ENCODE assay signal across 10 cellular contexts in the genomic region with DNA sequence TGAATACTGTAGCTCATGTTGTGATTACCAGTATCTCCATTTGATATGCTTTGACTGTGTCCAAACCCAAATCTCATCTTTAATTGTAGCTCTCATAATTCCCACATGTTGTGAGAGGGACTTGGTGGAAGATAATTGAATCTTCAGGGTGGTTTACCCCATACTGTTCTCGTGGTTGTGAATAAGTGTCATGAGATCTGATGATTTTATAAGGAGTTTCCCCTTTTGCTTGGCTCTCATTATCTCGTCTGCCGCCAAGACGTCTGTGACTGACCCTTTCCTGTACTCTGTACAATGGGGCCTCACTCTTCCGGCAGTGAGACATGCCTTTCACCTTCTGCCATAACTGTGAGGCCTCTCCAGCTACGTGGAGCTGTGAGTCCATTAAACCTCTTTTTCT. TPM values are rescaled to one million over a fixed set of nuclear protein-coding genes. Genes with fewer than 3 reads are reported as not detected.
A peak's percentile ranks its signal among the peaks of the same experiment; 100 is the strongest.
DNase-seq lines count a peak whose midpoint lies in the region; ATAC-seq, FAIRE-seq and TF ChIP-seq lines count a peak whose summit lies in the region.
"Had no signal": no experiment of that assay in that cellular context is flagged by ENCODE, and none has a peak within 500 bp of the region (broad histone marks: within the 10 kb centered on the region; RNA-seq: fewer than 3 reads in every experiment).

No MANE protein-coding gene starts in this region.

- TF ChIP-seq CTCF in endothelial cell of umbilical vein (IDR thresholded peaks at IDR 0.05; ENCODE audit: extremely low read depth in 1 of 2, insufficient read depth in 1 of 2, low read depth in 1 of 2, low read length in 2 of 2) = no peak
- TF ChIP-seq CTCF in gastrocnemius medialis (IDR thresholded peaks at IDR 0.05 in 4 of 5, conservative IDR thresholded peaks at IDR 0.05 in 1 of 5) = no peak

- H3K9me3 ChIP-seq in endothelial cell of umbilical vein (replicated peaks; ENCODE audit: control insufficient read depth, insufficient read depth, low read length) (no peaks in the 10 kb centered on the region), gastrocnemius medialis (no peaks in the 10 kb centered on the region)

- peak overlapping the region; percentile 87 for H3K27ac ChIP-seq in endothelial cell of umbilical vein (ENCODE audit: insufficient read depth, low read depth, low read length)
- H3K27ac ChIP-seq in gastrocnemius medialis = peak overlapping the region in 3 of 4 donors; percentile 12 to 57 (median 39)

- H3K4me2 ChIP-seq in endothelial cell of umbilical vein (ENCODE audit: insufficient read depth, low read length) = peak overlapping the region; percentile 57

- H3K4me1 ChIP-seq in endothelial cell of umbilical vein (ENCODE audit: control insufficient read depth, extremely low read depth, insufficient read depth, low read length) = peaks cover 74% of the 10 kb centered on the region
- peaks cover 47 to 50% of the 10 kb centered on the region in 2 donors for H3K4me1 ChIP-seq in gastrocnemius medialis

- DNase-seq in OCI-M1 (lab: John Stamatoyannopoulos, UW) (peak; percentile 4), endothelial cell of umbilical vein (ENCODE audit: low read depth, low spot score) (peak; percentile 85), gastrocnemius medialis (no peak), iPS-NIHi7 (ENCODE audit: extremely low spot score) (no peak), DMS79 treated with DMSO at 0.1 percent for 48 hours (lab: John Stamatoyannopoulos, UW) (no peak), DMS53 treated with DMSO at 0.1 percent for 48 hours (lab: John Stamatoyannopoulos, UW; ENCODE audit: unreplicated experiment) (no peak)
- DNase-seq: midbrain; stimulated activated CD4-positive, alpha-beta T cell treated with anti-CD3 and anti-CD28 coated beads, Interleukin-4, amount 100 ng/mL, for 24 hours had no signal

- intact Hi-C loops in endothelial cell of umbilical vein (cut with micrococcal nuclease) = loop anchor here (1.0 to 5.0 kb wide), 3 partner anchors 66 to 165 kb away; no protein-coding TSS in a partner anchor
- intact Hi-C loops in gastrocnemius medialis (cut with DNase I; ENCODE audit: low total_unique reads) = loop anchor here (5.0 kb wide), 1 partner anchor 65 kb away; no protein-coding TSS in a partner anchor

- TF ChIP-seq POLR2A in endothelial cell of umbilical vein (IDR thresholded peaks at IDR 0.05; ENCODE audit: low read depth, low read length) = no peak
- no peak for TF ChIP-seq POLR2A in gastrocnemius medialis (IDR thresholded peaks at IDR 0.05)

- no peak overlapping the region for H3K4me3 ChIP-seq in endothelial cell of umbilical vein (replicated peaks in 1 of 3; ENCODE audit: insufficient read depth in 1 of 3, low read depth in 1 of 3, low read length in 3 of 3)
- H3K4me3 ChIP-seq in gastrocnemius medialis = no peak overlapping the region

- H3K9ac ChIP-seq in endothelial cell of umbilical vein (replicated peaks; ENCODE audit: extremely low read depth, insufficient read depth, low read length) = peak overlapping the region; percentile 32

- H3K79me2 ChIP-seq in endothelial cell of umbilical vein (ENCODE audit: control insufficient read depth, insufficient read depth, low read length) = peaks cover 86% of the 10 kb centered on the region

- peak; percentile 71 for FAIRE-seq in endothelial cell of umbilical vein (lab: Jason Lieb, UNC)

- CTCF ChIA-PET in endothelial cell of umbilical vein (lab: Charles Lee) = interaction anchor here (0.9 to 4.6 kb wide), 12 partner anchors 9 to 82 kb away, joined by 3 to 26 read pairs (median 4); partner anchors contain the start of gene TRIO

- BruUV-seq in endothelial cell of umbilical vein (replicated peaks; lab: Mats Ljungman, UMichigan) = no TSS peak

- H3K36me3 ChIP-seq in endothelial cell of umbilical vein (ENCODE audit: control insufficient read depth in 2 of 2, extremely low read depth in 1 of 2, insufficient read depth in 2 of 2, low read length in 2 of 2) = no peaks in the 10 kb centered on the region
- H3K36me3 ChIP-seq in gastrocnemius medialis = no peaks in the 10 kb centered on the region

- no peaks in the 10 kb centered on the region for H3K9me1 ChIP-seq in endothelial cell of umbilical vein (replicated peaks; ENCODE audit: control insufficient read depth, extremely low read depth, insufficient read depth, low read length)

- POLR2A ChIA-PET in endothelial cell of umbilical vein (lab: Charles Lee) = interaction anchor here (0.7 to 0.8 kb wide), 2 partner anchors 46 to 57 kb away, joined by 3 read pairs; no protein-coding TSS in a partner anchor

- no peaks in the 10 kb centered on the region for H3K27me3 ChIP-seq in endothelial cell of umbilical vein (ENCODE audit: control insufficient read depth in 2 of 2, insufficient read depth in 2 of 2, low read length in 2 of 2)
- H3K27me3 ChIP-seq in gastrocnemius medialis = no peaks in the 10 kb centered on the region

- dilution Hi-C loops in endothelial cell of umbilical vein (cut with MboI; ENCODE audit: extremely low pct_ligation_motif_present, low sequenced_read_pairs) = no loop called here

- in situ Hi-C loops in gastrocnemius medialis (cut with MboI; ENCODE audit: low sequenced_read_pairs in 4 of 4) = no loop called here

- no peak overlapping the region for H2AFZ ChIP-seq in endothelial cell of umbilical vein (ENCODE audit: low read depth, low read length)

- H4K20me1 ChIP-seq in endothelial cell of umbilical vein (replicated peaks; ENCODE audit: control insufficient read depth, extremely low read depth, insufficient read depth, low read length) = no peaks in the 10 kb centered on the region

- ATAC-seq in GM19455 (IDR thresholded peaks at IDR 0.05; ENCODE audit: unreplicated experiment) (peak; percentile 49), gastrocnemius medialis (no peak), GM19452 (IDR thresholded peaks at IDR 0.05; ENCODE audit: unreplicated experiment) (no peak)

TF ChIP-seq in endothelial cell of umbilical vein, 7 proteins besides CTCF, POLR2A, EP300 and RAD21:
- TF ChIP-seq GATA2 (IDR thresholded peaks at IDR 0.05; ENCODE audit: insufficient read depth, insufficient read length, low read depth, low read length) (peak; percentile 82), FOS (IDR thresholded peaks at IDR 0.05; ENCODE audit: borderline replicate concordance, insufficient read depth, low read length) (peak; percentile 50), EZH2 (IDR thresholded peaks at IDR 0.05; ENCODE audit: borderline replicate concordance, low read depth, low read length, severe bottlenecking) (no peak), JUN (IDR thresholded peaks at IDR 0.05; ENCODE audit: borderline replicate concordance, insufficient read depth, insufficient read length, low read depth) (no peak), MYC (IDR thresholded peaks at IDR 0.05; ENCODE audit: low read depth, low read length) (no peak), POLR2AphosphoS5 (IDR thresholded peaks at IDR 0.05; ENCODE audit: insufficient read depth, low read depth, low read length) (peak; percentile 74)
- TF ChIP-seq, protein P1, sequence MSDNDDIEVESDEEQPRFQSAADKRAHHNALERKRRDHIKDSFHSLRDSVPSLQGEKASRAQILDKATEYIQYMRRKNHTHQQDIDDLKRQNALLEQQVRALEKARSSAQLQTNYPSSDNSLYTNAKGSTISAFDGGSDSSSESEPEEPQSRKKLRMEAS (IDR thresholded peaks at IDR 0.05; ENCODE audit: insufficient read depth, insufficient read length) = no peak

RNA-seq across cellular contexts. Expression of gene TRIO, which starts 59.3 kb away (rescaled TPM):
- total RNA-seq in endothelial cell of umbilical vein (242 and 248 TPM in 2 replicates), gastrocnemius medialis (10 to 100 TPM; 31.5 to 57.5 (median 50.4) TPM)
- polyA plus RNA-seq in endothelial cell of umbilical vein = 78.8 and 82.9 TPM in 2 replicates
- 78.5 and 80.6 TPM in 2 replicates for polyA plus RNA-seq in endothelial cell of umbilical vein (2011; cell fraction: cytosol; rRNA removed)
- polyA plus RNA-seq in endothelial cell of umbilical vein (2011; cell fraction: nucleus; rRNA removed) = 578 and 654 TPM in 2 replicates
- polyA plus RNA-seq in endothelial cell of umbilical vein (2012) = 97.7 and 123 TPM in 2 replicates
- polyA minus RNA-seq in endothelial cell of umbilical vein = 717 and 753 TPM in 2 replicates
- polyA minus RNA-seq in endothelial cell of umbilical vein (2011; cell fraction: cytosol; rRNA and poly(A)+ RNA removed) = 58.8 TPM
- polyA minus RNA-seq in endothelial cell of umbilical vein (2011; cell fraction: nucleus; rRNA and poly(A)+ RNA removed) = 902 and 1,116 TPM in 2 replicates

Comparison
In these comparisons a context has a peak if more than half of its experiments do, and no peak if none do; other contexts are left out.
1. DNase-seq: peak in OCI-M1 (single experiment) and endothelial cell of umbilical vein (single experiment); none in gastrocnemius medialis (0 of 2), iPS-NIHi7 (single experiment), DMS79 treated with DMSO at 0.1 percent for 48 hours (single experiment) and DMS53 treated with DMSO at 0.1 percent for 48 hours (single experiment).